Comparison of ENCODE assay signal across 1 cellular context in the genomic region with DNA sequence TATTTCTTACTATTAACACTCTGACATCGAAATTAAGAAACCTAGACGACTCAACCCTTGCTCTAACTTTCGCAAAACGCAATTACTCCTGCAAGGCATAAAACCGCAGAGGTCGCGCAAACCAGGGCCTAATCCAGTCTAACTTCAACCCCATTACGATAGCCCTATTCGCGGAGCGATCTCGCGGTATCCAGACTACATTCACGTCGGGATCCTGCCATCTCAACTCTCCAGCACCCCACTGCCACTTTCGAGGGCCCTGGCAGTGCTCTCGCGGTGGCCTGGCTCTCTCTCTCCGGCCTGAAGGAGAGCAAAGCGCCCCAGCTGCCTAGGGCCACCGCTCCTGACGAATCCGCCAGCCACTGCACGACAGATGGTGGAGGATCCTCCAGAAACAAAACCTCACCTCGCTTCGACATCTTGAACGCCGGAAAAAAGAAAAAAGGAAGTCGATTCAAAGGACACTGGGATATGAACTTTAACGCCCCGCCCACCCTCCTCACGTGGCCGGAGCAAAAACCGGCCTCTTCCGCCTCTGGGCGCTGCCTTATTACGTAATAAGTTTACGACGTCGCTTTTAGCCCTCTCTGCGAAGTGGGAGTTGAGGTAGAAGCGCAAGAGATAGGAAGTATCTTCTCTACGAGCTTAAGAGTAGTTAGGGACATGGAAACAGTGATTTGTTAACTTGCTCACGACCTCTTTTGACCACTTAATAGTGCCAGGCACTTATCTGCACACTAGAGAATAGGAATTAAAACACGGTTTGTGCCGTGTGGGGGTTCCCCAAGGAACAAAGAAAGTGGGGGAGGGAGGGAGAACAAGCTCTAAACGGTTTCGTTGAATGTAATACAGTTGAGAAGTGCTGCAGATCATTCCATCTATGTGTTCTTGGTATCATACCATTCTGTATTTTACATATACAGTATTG.
TF ChIP-seq lines count a peak whose summit lies in the region.

A gene (minus strand): TSS at position 430 of the 928 bp plus-strand sequence. CDS start 11 bp downstream, at position 419.

TF ChIP-seq in HEK293, 187 proteins besides CTCF, POLR2A, EP300 and RAD21 (continued from another document and continues in another):
- TF ChIP-seq ZNF561 (tag by site-specific recombination; IDR thresholded peaks at IDR 0.05; ENCODE audit: borderline replicate concordance) (no peak; the same call in 1 of the 2 replicates), ZIC2 (tag by site-specific recombination; IDR thresholded peaks at IDR 0.05) (no peak), ZNF571 (tag by site-specific recombination; IDR thresholded peaks at IDR 0.05) (no peak), ZNF560 (tag by site-specific recombination; IDR thresholded peaks at IDR 0.05; ENCODE audit: borderline replicate concordance) (no peak), ZNF48 (tag by site-specific recombination; IDR thresholded peaks at IDR 0.05) (no peak), ZNF140 (tag by site-specific recombination; IDR thresholded peaks at IDR 0.05) (no peak), ZNF514 (tag by site-specific recombination; IDR thresholded peaks at IDR 0.05) (no peak), ZNF529 (tag by site-specific recombination; IDR thresholded peaks at IDR 0.05; ENCODE audit: insufficient replicate concordance) (no peak), GFI1B (tag by site-specific recombination; IDR thresholded peaks at IDR 0.05) (no peak), ZNF292 (tag by site-specific recombination; IDR thresholded peaks at IDR 0.05; ENCODE audit: borderline replicate concordance, low read depth) (no peak), HOXD13 (CRISPR knock-in tag; IDR thresholded peaks at IDR 0.05; ENCODE audit: borderline replicate concordance) (no peak), ZNF433 (tag by site-specific recombination; IDR thresholded peaks at IDR 0.05; ENCODE audit: low read depth) (no peak), ZNF138 (tag by site-specific recombination; IDR thresholded peaks at IDR 0.05; ENCODE audit: borderline replicate concordance) (no peak), SALL2 (tag by site-specific recombination; IDR thresholded peaks at IDR 0.05; ENCODE audit: borderline replicate concordance) (no peak), ZNF660 (tag by site-specific recombination; IDR thresholded peaks at IDR 0.05) (peak; percentile 80; the same call in 1 of the 2 replicates), ZNF10 (tag by site-specific recombination; IDR thresholded peaks at IDR 0.05) (no peak), TRIM28 (IDR thresholded peaks at IDR 0.05; ENCODE audit: borderline replicate concordance, low read length) (peak; percentile 37; the same call in 1 of the 2 replicates), ZNF600 (tag by site-specific recombination; IDR thresholded peaks at IDR 0.05) (0 out of 2 replicates have a peak, but pooled peaks have one; percentile 4), ZBTB17 (tag by site-specific recombination; IDR thresholded peaks at IDR 0.05) (peak; percentile 89), ZNF629 (tag by site-specific recombination; IDR thresholded peaks at IDR 0.05) (peak; percentile 100), ZNF596 (tag by site-specific recombination; IDR thresholded peaks at IDR 0.05) (no peak), GLI2 (tag by site-specific recombination; IDR thresholded peaks at IDR 0.05; ENCODE audit: borderline replicate concordance, low read depth) (no peak), KLF1 (tag by site-specific recombination; IDR thresholded peaks at IDR 0.05) (peak; percentile 48; the same call in 1 of the 2 replicates), ZNF311 (tag by site-specific recombination; IDR thresholded peaks at IDR 0.05; ENCODE audit: borderline replicate concordance) (no peak), ZFP69B (tag by site-specific recombination; IDR thresholded peaks at IDR 0.05) (peak; percentile 74), GLIS2 (tag by site-specific recombination; IDR thresholded peaks at IDR 0.05) (no peak), ZNF701 (tag by site-specific recombination; IDR thresholded peaks at IDR 0.05) (no peak), ZNF324 (tag by site-specific recombination; IDR thresholded peaks at IDR 0.05) (peak; percentile 61; the same call in 1 of the 2 replicates), ZSCAN23 (tag by site-specific recombination; IDR thresholded peaks at IDR 0.05) (no peak; the same call in 1 of the 2 replicates), ZNF211 (tag by site-specific recombination; IDR thresholded peaks at IDR 0.05; ENCODE audit: low read depth) (no peak), KLF10 (tag by site-specific recombination; IDR thresholded peaks at IDR 0.05) (peak; percentile 82), ZNF76 (tag by site-specific recombination; IDR thresholded peaks at IDR 0.05; ENCODE audit: borderline replicate concordance, low read depth) (peak; percentile 87), OVOL3 (tag by site-specific recombination; IDR thresholded peaks at IDR 0.05) (no peak; the same call in 1 of the 2 replicates), FEZF1 (tag by site-specific recombination; IDR thresholded peaks at IDR 0.05) (0 out of 2 replicates have a peak, but pooled peaks have one; percentile 9)
- TF ChIP-seq, protein P1, sequence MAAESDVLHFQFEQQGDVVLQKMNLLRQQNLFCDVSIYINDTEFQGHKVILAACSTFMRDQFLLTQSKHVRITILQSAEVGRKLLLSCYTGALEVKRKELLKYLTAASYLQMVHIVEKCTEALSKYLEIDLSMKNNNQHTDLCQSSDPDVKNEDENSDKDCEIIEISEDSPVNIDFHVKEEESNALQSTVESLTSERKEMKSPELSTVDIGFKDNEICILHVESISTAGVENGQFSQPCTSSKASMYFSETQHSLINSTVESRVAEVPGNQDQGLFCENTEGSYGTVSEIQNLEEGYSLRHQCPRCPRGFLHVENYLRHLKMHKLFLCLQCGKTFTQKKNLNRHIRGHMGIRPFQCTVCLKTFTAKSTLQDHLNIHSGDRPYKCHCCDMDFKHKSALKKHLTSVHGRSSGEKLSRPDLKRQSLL (tag by site-specific recombination; IDR thresholded peaks at IDR 0.05), result no peak
- TF ChIP-seq, protein P2, sequence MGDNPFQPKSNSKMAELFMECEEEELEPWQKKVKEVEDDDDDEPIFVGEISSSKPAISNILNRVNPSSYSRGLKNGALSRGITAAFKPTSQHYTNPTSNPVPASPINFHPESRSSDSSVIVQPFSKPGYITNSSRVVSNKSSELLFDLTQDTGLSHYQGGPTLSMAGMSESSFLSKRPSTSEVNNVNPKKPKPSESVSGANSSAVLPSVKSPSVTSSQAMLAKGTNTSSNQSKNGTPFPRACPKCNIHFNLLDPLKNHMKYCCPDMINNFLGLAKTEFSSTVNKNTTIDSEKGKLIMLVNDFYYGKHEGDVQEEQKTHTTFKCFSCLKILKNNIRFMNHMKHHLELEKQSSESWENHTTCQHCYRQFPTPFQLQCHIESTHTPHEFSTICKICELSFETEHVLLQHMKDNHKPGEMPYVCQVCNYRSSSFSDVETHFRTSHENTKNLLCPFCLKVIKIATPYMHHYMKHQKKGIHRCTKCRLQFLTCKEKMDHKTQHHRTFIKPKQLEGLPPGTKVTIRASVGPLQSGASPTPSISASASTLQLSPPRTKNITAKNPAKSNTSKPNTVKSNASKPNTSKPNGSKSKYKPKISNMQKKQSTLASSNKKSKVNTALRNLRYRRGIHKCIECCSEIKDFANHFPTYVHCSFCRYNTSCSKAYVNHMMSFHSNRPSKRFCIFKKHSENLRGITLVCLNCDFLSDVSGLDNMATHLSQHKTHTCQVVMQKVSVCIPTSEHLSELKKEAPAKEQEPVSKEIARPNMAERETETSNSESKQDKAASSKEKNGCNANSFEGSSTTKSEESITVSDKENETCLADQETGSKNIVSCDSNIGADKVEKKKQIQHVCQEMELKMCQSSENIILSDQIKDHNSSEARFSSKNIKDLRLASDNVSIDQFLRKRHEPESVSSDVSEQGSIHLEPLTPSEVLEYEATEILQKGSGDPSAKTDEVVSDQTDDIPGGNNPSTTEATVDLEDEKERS (tag by site-specific recombination; IDR thresholded peaks at IDR 0.05), result no peak
- TF ChIP-seq, protein P3, sequence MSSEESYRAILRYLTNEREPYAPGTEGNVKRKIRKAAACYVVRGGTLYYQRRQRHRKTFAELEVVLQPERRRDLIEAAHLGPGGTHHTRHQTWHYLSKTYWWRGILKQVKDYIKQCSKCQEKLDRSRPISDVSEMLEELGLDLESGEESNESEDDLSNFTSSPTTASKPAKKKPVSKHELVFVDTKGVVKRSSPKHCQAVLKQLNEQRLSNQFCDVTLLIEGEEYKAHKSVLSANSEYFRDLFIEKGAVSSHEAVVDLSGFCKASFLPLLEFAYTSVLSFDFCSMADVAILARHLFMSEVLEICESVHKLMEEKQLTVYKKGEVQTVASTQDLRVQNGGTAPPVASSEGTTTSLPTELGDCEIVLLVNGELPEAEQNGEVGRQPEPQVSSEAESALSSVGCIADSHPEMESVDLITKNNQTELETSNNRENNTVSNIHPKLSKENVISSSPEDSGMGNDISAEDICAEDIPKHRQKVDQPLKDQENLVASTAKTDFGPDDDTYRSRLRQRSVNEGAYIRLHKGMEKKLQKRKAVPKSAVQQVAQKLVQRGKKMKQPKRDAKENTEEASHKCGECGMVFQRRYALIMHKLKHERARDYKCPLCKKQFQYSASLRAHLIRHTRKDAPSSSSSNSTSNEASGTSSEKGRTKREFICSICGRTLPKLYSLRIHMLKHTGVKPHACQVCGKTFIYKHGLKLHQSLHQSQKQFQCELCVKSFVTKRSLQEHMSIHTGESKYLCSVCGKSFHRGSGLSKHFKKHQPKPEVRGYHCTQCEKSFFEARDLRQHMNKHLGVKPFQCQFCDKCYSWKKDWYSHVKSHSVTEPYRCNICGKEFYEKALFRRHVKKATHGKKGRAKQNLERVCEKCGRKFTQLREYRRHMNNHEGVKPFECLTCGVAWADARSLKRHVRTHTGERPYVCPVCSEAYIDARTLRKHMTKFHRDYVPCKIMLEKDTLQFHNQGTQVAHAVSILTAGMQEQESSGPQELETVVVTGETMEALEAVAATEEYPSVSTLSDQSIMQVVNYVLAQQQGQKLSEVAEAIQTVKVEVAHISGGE (tag by site-specific recombination; conservative IDR thresholded peaks at IDR 0.05; ENCODE audit: low read depth), result peak; percentile 74
- TF ChIP-seq, protein P4, sequence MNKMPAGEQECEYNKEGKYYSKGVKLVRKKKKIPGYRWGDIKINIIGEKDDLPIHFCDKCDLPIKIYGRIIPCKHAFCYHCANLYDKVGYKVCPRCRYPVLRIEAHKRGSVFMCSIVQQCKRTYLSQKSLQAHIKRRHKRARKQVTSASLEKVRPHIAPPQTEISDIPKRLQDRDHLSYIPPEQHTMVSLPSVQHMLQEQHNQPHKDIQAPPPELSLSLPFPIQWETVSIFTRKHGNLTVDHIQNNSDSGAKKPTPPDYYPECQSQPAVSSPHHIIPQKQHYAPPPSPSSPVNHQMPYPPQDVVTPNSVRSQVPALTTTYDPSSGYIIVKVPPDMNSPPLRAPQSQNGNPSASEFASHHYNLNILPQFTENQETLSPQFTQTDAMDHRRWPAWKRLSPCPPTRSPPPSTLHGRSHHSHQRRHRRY (tag by site-specific recombination; IDR thresholded peaks at IDR 0.05), result no peak; the same call in 1 of the 2 replicates
- TF ChIP-seq, protein P5, sequence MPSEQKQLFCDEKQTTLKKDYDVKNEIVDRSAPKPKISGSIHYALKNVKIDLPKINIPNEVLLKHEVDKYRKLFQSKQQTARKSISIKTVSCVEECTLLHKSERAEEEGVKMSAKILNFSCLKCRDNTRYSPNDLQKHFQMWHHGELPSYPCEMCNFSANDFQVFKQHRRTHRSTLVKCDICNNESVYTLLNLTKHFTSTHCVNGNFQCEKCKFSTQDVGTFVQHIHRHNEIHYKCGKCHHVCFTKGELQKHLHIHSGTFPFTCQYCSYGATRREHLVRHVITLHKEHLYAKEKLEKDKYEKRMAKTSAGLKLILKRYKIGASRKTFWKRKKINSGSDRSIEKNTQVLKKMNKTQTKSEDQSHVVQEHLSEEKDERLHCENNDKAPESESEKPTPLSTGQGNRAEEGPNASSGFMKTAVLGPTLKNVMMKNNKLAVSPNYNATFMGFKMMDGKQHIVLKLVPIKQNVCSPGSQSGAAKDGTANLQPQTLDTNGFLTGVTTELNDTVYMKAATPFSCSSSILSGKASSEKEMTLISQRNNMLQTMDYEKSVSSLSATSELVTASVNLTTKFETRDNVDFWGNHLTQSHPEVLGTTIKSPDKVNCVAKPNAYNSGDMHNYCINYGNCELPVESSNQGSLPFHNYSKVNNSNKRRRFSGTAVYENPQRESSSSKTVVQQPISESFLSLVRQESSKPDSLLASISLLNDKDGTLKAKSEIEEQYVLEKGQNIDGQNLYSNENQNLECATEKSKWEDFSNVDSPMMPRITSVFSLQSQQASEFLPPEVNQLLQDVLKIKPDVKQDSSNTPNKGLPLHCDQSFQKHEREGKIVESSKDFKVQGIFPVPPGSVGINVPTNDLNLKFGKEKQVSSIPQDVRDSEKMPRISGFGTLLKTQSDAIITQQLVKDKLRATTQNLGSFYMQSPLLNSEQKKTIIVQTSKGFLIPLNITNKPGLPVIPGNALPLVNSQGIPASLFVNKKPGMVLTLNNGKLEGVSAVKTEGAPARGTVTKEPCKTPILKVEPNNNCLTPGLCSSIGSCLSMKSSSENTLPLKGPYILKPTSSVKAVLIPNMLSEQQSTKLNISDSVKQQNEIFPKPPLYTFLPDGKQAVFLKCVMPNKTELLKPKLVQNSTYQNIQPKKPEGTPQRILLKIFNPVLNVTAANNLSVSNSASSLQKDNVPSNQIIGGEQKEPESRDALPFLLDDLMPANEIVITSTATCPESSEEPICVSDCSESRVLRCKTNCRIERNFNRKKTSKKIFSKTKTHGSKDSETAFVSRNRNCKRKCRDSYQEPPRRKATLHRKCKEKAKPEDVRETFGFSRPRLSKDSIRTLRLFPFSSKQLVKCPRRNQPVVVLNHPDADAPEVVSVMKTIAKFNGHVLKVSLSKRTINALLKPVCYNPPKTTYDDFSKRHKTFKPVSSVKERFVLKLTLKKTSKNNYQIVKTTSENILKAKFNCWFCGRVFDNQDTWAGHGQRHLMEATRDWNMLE (tag by site-specific recombination; conservative IDR thresholded peaks at IDR 0.05; ENCODE audit: low read depth), result peak; percentile 64
- TF ChIP-seq, protein P6, sequence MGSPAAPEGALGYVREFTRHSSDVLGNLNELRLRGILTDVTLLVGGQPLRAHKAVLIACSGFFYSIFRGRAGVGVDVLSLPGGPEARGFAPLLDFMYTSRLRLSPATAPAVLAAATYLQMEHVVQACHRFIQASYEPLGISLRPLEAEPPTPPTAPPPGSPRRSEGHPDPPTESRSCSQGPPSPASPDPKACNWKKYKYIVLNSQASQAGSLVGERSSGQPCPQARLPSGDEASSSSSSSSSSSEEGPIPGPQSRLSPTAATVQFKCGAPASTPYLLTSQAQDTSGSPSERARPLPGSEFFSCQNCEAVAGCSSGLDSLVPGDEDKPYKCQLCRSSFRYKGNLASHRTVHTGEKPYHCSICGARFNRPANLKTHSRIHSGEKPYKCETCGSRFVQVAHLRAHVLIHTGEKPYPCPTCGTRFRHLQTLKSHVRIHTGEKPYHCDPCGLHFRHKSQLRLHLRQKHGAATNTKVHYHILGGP (tag by site-specific recombination; IDR thresholded peaks at IDR 0.05), result no peak
- TF ChIP-seq, protein P7, sequence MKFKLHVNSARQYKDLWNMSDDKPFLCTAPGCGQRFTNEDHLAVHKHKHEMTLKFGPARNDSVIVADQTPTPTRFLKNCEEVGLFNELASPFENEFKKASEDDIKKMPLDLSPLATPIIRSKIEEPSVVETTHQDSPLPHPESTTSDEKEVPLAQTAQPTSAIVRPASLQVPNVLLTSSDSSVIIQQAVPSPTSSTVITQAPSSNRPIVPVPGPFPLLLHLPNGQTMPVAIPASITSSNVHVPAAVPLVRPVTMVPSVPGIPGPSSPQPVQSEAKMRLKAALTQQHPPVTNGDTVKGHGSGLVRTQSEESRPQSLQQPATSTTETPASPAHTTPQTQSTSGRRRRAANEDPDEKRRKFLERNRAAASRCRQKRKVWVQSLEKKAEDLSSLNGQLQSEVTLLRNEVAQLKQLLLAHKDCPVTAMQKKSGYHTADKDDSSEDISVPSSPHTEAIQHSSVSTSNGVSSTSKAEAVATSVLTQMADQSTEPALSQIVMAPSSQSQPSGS (tag by site-specific recombination; IDR thresholded peaks at IDR 0.05; ENCODE audit: low read depth), result peak; percentile 89
